In the genomic region with DNA sequence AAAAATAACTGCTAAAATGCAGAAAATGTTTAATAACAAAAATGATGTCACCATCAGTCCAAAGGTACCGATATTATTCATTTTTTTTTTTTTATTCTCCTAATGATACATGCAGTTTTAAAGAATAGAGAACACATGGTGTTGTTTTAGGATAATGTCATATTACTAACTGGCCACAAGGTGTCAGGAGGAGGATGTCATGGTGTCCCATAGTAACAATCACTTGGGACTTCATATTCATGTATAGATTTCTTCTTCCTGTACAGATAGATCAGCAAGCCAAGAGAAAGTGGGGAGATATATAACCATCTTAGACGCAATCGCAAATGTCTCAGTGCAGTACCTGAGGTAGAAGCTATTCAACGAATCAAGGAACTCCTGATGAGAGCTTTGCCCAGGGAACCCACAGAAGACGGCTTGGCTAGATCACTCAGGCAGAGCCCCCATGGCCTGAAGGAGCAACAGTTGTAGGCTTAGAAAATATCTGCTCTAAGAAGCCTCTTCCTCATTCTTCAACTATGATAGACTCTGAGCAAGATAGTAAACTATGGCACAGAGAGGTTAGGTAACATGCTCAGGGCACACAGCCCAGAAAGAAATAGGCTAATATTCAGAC, we compare ENCODE assay signal across 9 cellular contexts. TPM values are rescaled to one million over a fixed set of nuclear protein-coding genes. Genes with fewer than 3 reads are reported as not detected.
DNase-seq lines count a peak whose midpoint lies in the region; ATAC-seq and TF ChIP-seq lines count a peak whose summit lies in the region.
"Had no signal": no experiment of that assay in that cellular context is flagged by ENCODE, and none has a peak within 500 bp of the region (broad histone marks: within the 10 kb centered on the region; RNA-seq: fewer than 3 reads in every experiment).

No MANE protein-coding gene starts in this region.

- TF ChIP-seq CTCF in BE2C (IDR thresholded peaks at IDR 0.05; ENCODE audit: low read depth, low read length), result peak; percentile 60
- TF ChIP-seq CTCF in body of pancreas (IDR thresholded peaks at IDR 0.05), result peak in 6 of 7 experiments; percentile 39 to 71 (median 56)
- TF ChIP-seq CTCF in mucosa of descending colon (IDR thresholded peaks at IDR 0.05), result no peak
- no peak for TF ChIP-seq CTCF in ovary (IDR thresholded peaks at IDR 0.05)

- H3K4me1 ChIP-seq in BE2C (no peaks in the 10 kb centered on the region), body of pancreas (no peaks in the 10 kb centered on the region), mucosa of descending colon (ENCODE audit: low read depth) (no peaks in the 10 kb centered on the region), ovary (ENCODE audit: insufficient read depth) (no peaks in the 10 kb centered on the region)

- H3K27ac ChIP-seq in body of pancreas (no peak overlapping the region), ovary (no peak overlapping the region)
- H3K27ac ChIP-seq: SK-N-MC had no signal

- H3K27me3 ChIP-seq in BE2C (peaks cover 10% of the 10 kb centered on the region), body of pancreas (no peaks in the 10 kb centered on the region), ovary (no peaks in the 10 kb centered on the region)

- no peak for DNase-seq in BE2C
- DNase-seq in NCI-H1694 treated with DMSO at 0.1 percent for 48 hours (lab: John Stamatoyannopoulos, UW), result peak; percentile 69
- DNase-seq in body of pancreas, result peak in 2 of 4 donors; percentile 3 to 19
- no peak for DNase-seq in mucosa of descending colon
- DNase-seq in T1000 (lab: John Stamatoyannopoulos, UW), result no peak
- no peak for DNase-seq in ovary

- intact Hi-C loops in body of pancreas (cut with DNase I), result no loop called here
- intact Hi-C loops in mucosa of descending colon (cut with DNase I, micrococcal nuclease), result no loop called here
- intact Hi-C loops in ovary (cut with DNase I), result no loop called here

- 24 to 35% methylated on average over 5 of the region's 5 CpGs for WGBS in body of pancreas, 2 donors
- WGBS in ovary, 3 donors, result 47 to 55% (median 54%) methylated on average over 5 of the region's 5 CpGs

- H3K36me3 ChIP-seq in BE2C (no peaks in the 10 kb centered on the region), body of pancreas (replicated peaks in 1 of 2; ENCODE audit: insufficient read depth in 1 of 2, low read depth in 2 of 2) (no peaks in the 10 kb centered on the region), mucosa of descending colon (ENCODE audit: low read depth) (no peaks in the 10 kb centered on the region), ovary (no peaks in the 10 kb centered on the region)

- TF ChIP-seq POLR2A in body of pancreas (IDR thresholded peaks at IDR 0.05) (no peak), ovary (IDR thresholded peaks at IDR 0.05) (no peak)

- TF ChIP-seq EP300 in ovary (IDR thresholded peaks at IDR 0.05), result no peak

- no peaks in the 10 kb centered on the region for H3K9me3 ChIP-seq in BE2C
- no peaks in the 10 kb centered on the region for H3K9me3 ChIP-seq in body of pancreas
- no peaks in the 10 kb centered on the region for H3K9me3 ChIP-seq in mucosa of descending colon
- no peaks in the 10 kb centered on the region for H3K9me3 ChIP-seq in ovary

- ATAC-seq in GM18498 (IDR thresholded peaks at IDR 0.05; ENCODE audit: unreplicated experiment) (peak; percentile 88), HG02884 (IDR thresholded peaks at IDR 0.05; ENCODE audit: unreplicated experiment) (peak; percentile 81), body of pancreas (peak; percentile 66), mucosa of descending colon (peak; percentile 90)

- H3K4me3 ChIP-seq in BE2C (ENCODE audit: low read depth, low read length), result no peak overlapping the region
- no peak overlapping the region for H3K4me3 ChIP-seq in body of pancreas
- no peak overlapping the region for H3K4me3 ChIP-seq in mucosa of descending colon
- H3K4me3 ChIP-seq in ovary, result no peak overlapping the region

RNA-seq across cellular contexts. Expression of a gene that starts 12.3 kb away (rescaled TPM):
- polyA plus RNA-seq in BE2C (2012; ENCODE audit: insufficient read depth, insufficient read length, low read depth), result not detected
- total RNA-seq in body of pancreas, result under 1 TPM in 1 of 2 donors, not detected in 1; 0.26 TPM
- total RNA-seq in mucosa of descending colon, result not detected
- total RNA-seq in ovary, result under 1 TPM in 1 of 7 donors, not detected in 6; 0.11 TPM
- polyA plus RNA-seq in ovary, result not detected

RNA-seq across cellular contexts. Expression of a gene that starts 22.5 kb away (rescaled TPM):
- not detected for polyA plus RNA-seq in BE2C (2012; ENCODE audit: insufficient read depth, insufficient read length, low read depth)
- total RNA-seq in body of pancreas (not detected), mucosa of descending colon (not detected), ovary (under 1 TPM in 1 of 7 donors, not detected in 6; 0.07 TPM)
- not detected for polyA plus RNA-seq in ovary

RNA-seq across cellular contexts. Expression of a gene that starts 25.1 kb away (rescaled TPM):
- not detected for polyA plus RNA-seq in BE2C (2012; ENCODE audit: insufficient read depth, insufficient read length, low read depth)
- not detected for total RNA-seq in body of pancreas
- not detected for total RNA-seq in mucosa of descending colon
- 1 to 10 TPM in 1 of 7 donors, not detected in 6; 2.1 TPM for total RNA-seq in ovary
- not detected for polyA plus RNA-seq in ovary

RNA-seq across cellular contexts. Expression of a gene that starts 32.7 kb away (rescaled TPM):
- polyA plus RNA-seq in BE2C (2012; ENCODE audit: insufficient read depth, insufficient read length, low read depth), result not detected
- total RNA-seq in body of pancreas, result not detected
- not detected for total RNA-seq in mucosa of descending colon
- not detected for total RNA-seq in ovary
- polyA plus RNA-seq in ovary, result under 1 TPM in 1 of 2 donors, not detected in 1; 0.11 TPM

RNA-seq across cellular contexts. Expression of a gene that starts 48.0 kb away (rescaled TPM):
- polyA plus RNA-seq in BE2C (2012; ENCODE audit: insufficient read depth, insufficient read length, low read depth), result not detected
- total RNA-seq in body of pancreas (not detected), mucosa of descending colon (not detected), ovary (not detected)
- not detected for polyA plus RNA-seq in ovary

Comparison
In these comparisons a context has a peak if more than half of its experiments do, and no peak if none do; other contexts are left out.
1. CTCF ChIP-seq: peak in BE2C (single experiment) and body of pancreas (6 of 7); none in mucosa of descending colon (single experiment) and ovary (0 of 3).
2. Peak in every context shown above with its lines, with median percentiles within 50 percentile points of each other: ATAC-seq.